ENCODE assay signal across 16 cellular contexts in the genomic region with DNA sequence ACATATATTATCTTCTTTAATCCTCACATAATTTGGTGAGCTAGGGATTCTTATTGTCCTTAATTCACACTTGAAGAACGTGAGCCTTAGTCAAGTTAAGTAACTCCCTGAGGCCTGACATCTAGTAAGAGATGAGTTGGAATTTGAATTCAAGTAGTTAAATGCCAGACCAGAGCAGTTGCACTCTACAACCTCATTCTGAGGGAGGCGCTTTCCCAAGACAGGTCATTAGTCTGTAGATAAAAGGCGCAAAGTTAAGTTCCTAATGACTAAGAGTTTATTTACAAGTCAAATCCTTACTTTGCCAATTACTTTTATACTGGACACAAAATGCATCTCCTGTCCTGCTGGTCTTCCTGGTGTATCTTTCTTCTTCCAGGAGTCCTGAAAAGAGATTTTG. TPM values are rescaled to one million over a fixed set of nuclear protein-coding genes. Genes with fewer than 3 reads are reported as not detected.
A peak's percentile ranks its signal among the peaks of the same experiment; 100 is the strongest.
DNase-seq lines count a peak whose midpoint lies in the region; ATAC-seq and TF ChIP-seq lines count a peak whose summit lies in the region.
"Had no signal": no experiment of that assay in that cellular context is flagged by ENCODE, and none has a peak within 500 bp of the region (broad histone marks: within the 10 kb centered on the region; RNA-seq: fewer than 3 reads in every experiment).

No MANE protein-coding gene starts in this region.

- intact Hi-C loops in head of caudate nucleus (cut with DNase I), result loop anchor here (5.0 to 10.0 kb wide), 2 partner anchors 38 to 250 kb away; partner anchors contain the start of gene KIF11
- intact Hi-C loops in left cardiac atrium (cut with DNase I), result loop anchor here in 1 of 2 donors (5.0 kb wide), 1 partner anchor 38 kb away; no protein-coding TSS in a partner anchor

- TF ChIP-seq CTCF in Loucy (conservative IDR thresholded peaks at IDR 0.05; ENCODE audit: low read length) (peak; percentile 37; the same call in 1 of the 2 replicates), WERI-Rb-1 (IDR thresholded peaks at IDR 0.05; ENCODE audit: low read depth, low read length) (peak; percentile 22; the same call in 1 of the 2 replicates)

- peaks cover 9% of the 10 kb centered on the region for H3K4me1 ChIP-seq in Loucy (ENCODE audit: insufficient read depth, low read length, poor library complexity, severe bottlenecking)
- H3K4me1 ChIP-seq: breast epithelium had no signal

- H3F3A ChIP-seq in Loucy (ENCODE audit: low read depth), result 0 out of 2 replicates have a peak, but pooled peaks cover 10% of the 10 kb centered on the region

- H3K27me3 ChIP-seq in Loucy (ENCODE audit: insufficient read depth, low read length, poor library complexity, severe bottlenecking), result no peaks in the 10 kb centered on the region
- H3K27me3 ChIP-seq in WERI-Rb-1 (ENCODE audit: insufficient read depth, low read depth, severe bottlenecking), result no peaks in the 10 kb centered on the region
- H3K27me3 ChIP-seq: breast epithelium had no signal

- no peaks in the 10 kb centered on the region for H4K20me1 ChIP-seq in Loucy (ENCODE audit: insufficient read depth, low read length, poor library complexity, severe bottlenecking)

- H3K4me2 ChIP-seq in Loucy (ENCODE audit: low read depth, low read length, poor library complexity, severe bottlenecking), result no peak overlapping the region
- H3K4me2 ChIP-seq: SK-N-SH had no signal

- H3K36me3 ChIP-seq in Loucy (ENCODE audit: insufficient read depth, low read length) (no peaks in the 10 kb centered on the region), WERI-Rb-1 (0 out of 2 replicates have a peak, but pooled peaks cover 2% of the 10 kb centered on the region)
- H3K36me3 ChIP-seq: breast epithelium had no signal

- peaks cover 11% of the 10 kb centered on the region for H3K79me2 ChIP-seq in Loucy (ENCODE audit: insufficient read depth, low read length)

- no peak overlapping the region for H3K27ac ChIP-seq in WERI-Rb-1
- H3K27ac ChIP-seq: breast epithelium, C4-2B had no signal

- no peak overlapping the region for H3K4me3 ChIP-seq in Loucy (ENCODE audit: low read length, poor library complexity, severe bottlenecking)
- H3K4me3 ChIP-seq in WERI-Rb-1 (ENCODE audit: low read depth, low read length), result no peak overlapping the region
- H3K4me3 ChIP-seq: breast epithelium had no signal

- H3K9me3 ChIP-seq in Loucy (ENCODE audit: insufficient read depth, low read depth, low read length) (no peaks in the 10 kb centered on the region), WERI-Rb-1 (ENCODE audit: severe bottlenecking) (peaks cover 6% of the 10 kb centered on the region)
- H3K9me3 ChIP-seq: breast epithelium, SK-N-SH had no signal

- no peak overlapping the region for H3K9ac ChIP-seq in Loucy (ENCODE audit: low read depth, low read length, poor library complexity, severe bottlenecking)
- H3K9ac ChIP-seq: SK-N-SH had no signal

- peak; percentile 18 for DNase-seq in ELF-1 (ENCODE audit: low read depth, low spot score)
- no peak for DNase-seq in WERI-Rb-1
- DNase-seq in iris pigment epithelial cell (ENCODE audit: low read depth), result peak; percentile 10
- no peak for DNase-seq in head of caudate nucleus
- DNase-seq in left cardiac atrium, result no peak
- DNase-seq in medulla oblongata (ENCODE audit: extremely low spot score), result no peak
- DNase-seq: ACHN; activated CD4-positive, alpha-beta T cell treated with anti-CD3 and anti-CD28 coated beads for 48 hours; cortex of kidney; NCI-H774; nucleus accumbens; SK-N-SH had no signal

- no peaks in the 10 kb centered on the region for H3K9me2 ChIP-seq in Loucy (replicated peaks; ENCODE audit: low read depth, low read length)
- H3K9me2 ChIP-seq: SK-N-SH had no signal

- H2AFZ ChIP-seq in Loucy (ENCODE audit: low read length), result 0 out of 2 replicates have a peak overlapping the region, but pooled peaks have one; percentile 9

- no peak for ATAC-seq in left cardiac atrium
- ATAC-seq in SK-N-SH treated with all-trans-retinoic acid at 6 μM for 48 hours, result no peak

TF ChIP-seq in SK-N-SH treated with all-trans-retinoic acid at 6 μM for 48 hours, 23 proteins besides CTCF, POLR2A, EP300 and RAD21:
- no peak for TF ChIP-seq ESRRG (CRISPR knock-in tag; IDR thresholded peaks at IDR 0.05)
- TF ChIP-seq RARB (CRISPR knock-in tag; IDR thresholded peaks at IDR 0.05), result no peak
- TF ChIP-seq ZNF70 (CRISPR knock-in tag; IDR thresholded peaks at IDR 0.05), result no peak
- TF ChIP-seq ZNF565 (CRISPR knock-in tag; conservative IDR thresholded peaks at IDR 0.05; ENCODE audit: low read depth), result no peak
- TF ChIP-seq, protein P1, sequence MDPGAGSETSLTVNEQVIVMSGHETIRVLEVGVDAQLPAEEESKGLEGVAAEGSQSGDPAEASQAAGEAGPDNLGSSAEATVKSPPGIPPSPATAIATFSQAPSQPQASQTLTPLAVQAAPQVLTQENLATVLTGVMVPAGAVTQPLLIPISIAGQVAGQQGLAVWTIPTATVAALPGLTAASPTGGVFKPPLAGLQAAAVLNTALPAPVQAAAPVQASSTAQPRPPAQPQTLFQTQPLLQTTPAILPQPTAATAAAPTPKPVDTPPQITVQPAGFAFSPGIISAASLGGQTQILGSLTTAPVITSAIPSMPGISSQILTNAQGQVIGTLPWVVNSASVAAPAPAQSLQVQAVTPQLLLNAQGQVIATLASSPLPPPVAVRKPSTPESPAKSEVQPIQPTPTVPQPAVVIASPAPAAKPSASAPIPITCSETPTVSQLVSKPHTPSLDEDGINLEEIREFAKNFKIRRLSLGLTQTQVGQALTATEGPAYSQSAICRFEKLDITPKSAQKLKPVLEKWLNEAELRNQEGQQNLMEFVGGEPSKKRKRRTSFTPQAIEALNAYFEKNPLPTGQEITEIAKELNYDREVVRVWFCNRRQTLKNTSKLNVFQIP (CRISPR knock-in tag; IDR thresholded peaks at IDR 0.05; ENCODE audit: borderline replicate concordance, low read depth), result no peak
- TF ChIP-seq, protein P2, sequence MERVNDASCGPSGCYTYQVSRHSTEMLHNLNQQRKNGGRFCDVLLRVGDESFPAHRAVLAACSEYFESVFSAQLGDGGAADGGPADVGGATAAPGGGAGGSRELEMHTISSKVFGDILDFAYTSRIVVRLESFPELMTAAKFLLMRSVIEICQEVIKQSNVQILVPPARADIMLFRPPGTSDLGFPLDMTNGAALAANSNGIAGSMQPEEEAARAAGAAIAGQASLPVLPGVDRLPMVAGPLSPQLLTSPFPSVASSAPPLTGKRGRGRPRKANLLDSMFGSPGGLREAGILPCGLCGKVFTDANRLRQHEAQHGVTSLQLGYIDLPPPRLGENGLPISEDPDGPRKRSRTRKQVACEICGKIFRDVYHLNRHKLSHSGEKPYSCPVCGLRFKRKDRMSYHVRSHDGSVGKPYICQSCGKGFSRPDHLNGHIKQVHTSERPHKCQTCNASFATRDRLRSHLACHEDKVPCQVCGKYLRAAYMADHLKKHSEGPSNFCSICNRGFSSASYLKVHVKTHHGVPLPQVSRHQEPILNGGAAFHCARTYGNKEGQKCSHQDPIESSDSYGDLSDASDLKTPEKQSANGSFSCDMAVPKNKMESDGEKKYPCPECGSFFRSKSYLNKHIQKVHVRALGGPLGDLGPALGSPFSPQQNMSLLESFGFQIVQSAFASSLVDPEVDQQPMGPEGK (CRISPR knock-in tag; IDR thresholded peaks at IDR 0.05; ENCODE audit: borderline replicate concordance), result no peak
- no peak for TF ChIP-seq ARNTL (CRISPR knock-in tag; IDR thresholded peaks at IDR 0.05; ENCODE audit: borderline replicate concordance, low read depth)
- TF ChIP-seq TOX (CRISPR knock-in tag; IDR thresholded peaks at IDR 0.05; ENCODE audit: borderline replicate concordance), result no peak
- TF ChIP-seq PPARA (CRISPR knock-in tag; IDR thresholded peaks at IDR 0.05; ENCODE audit: borderline replicate concordance), result no peak
- TF ChIP-seq, protein P3, sequence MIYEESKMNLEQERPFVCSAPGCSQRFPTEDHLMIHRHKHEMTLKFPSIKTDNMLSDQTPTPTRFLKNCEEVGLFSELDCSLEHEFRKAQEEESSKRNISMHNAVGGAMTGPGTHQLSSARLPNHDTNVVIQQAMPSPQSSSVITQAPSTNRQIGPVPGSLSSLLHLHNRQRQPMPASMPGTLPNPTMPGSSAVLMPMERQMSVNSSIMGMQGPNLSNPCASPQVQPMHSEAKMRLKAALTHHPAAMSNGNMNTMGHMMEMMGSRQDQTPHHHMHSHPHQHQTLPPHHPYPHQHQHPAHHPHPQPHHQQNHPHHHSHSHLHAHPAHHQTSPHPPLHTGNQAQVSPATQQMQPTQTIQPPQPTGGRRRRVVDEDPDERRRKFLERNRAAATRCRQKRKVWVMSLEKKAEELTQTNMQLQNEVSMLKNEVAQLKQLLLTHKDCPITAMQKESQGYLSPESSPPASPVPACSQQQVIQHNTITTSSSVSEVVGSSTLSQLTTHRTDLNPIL (CRISPR knock-in tag; IDR thresholded peaks at IDR 0.05; ENCODE audit: low read depth), result no peak
- TF ChIP-seq, protein P4, sequence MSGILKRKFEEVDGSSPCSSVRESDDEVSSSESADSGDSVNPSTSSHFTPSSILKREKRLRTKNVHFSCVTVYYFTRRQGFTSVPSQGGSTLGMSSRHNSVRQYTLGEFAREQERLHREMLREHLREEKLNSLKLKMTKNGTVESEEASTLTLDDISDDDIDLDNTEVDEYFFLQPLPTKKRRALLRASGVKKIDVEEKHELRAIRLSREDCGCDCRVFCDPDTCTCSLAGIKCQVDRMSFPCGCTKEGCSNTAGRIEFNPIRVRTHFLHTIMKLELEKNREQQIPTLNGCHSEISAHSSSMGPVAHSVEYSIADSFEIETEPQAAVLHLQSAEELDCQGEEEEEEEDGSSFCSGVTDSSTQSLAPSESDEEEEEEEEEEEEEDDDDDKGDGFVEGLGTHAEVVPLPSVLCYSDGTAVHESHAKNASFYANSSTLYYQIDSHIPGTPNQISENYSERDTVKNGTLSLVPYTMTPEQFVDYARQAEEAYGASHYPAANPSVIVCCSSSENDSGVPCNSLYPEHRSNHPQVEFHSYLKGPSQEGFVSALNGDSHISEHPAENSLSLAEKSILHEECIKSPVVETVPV (CRISPR knock-in tag; IDR thresholded peaks at IDR 0.05), result no peak
- no peak for TF ChIP-seq ZC3H10 (CRISPR knock-in tag; IDR thresholded peaks at IDR 0.05)
- no peak for TF ChIP-seq SNAI2 (CRISPR knock-in tag; IDR thresholded peaks at IDR 0.05)
- no peak for TF ChIP-seq CSDC2 (CRISPR knock-in tag; IDR thresholded peaks at IDR 0.05)
- TF ChIP-seq ISL1 (CRISPR knock-in tag; IDR thresholded peaks at IDR 0.05), result no peak
- no peak for TF ChIP-seq GLIS3 (CRISPR knock-in tag; IDR thresholded peaks at IDR 0.05)

RNA-seq across cellular contexts. Expression of gene EXOC6, which starts 3.6 kb away (rescaled TPM):
- total RNA-seq in left cardiac atrium, result 10 to 100 TPM in 1 of 2 donors, 1 to 10 TPM in 1; 9.7 to 13.4 TPM

Comparison
In these comparisons a context has a peak if more than half of its experiments do, and no peak if none do; other contexts are left out.
1. DNase-seq: peak in ELF-1 (single experiment) and iris pigment epithelial cell (single experiment); none in WERI-Rb-1 (single experiment), head of caudate nucleus (0 of 42), left cardiac atrium (single experiment) and medulla oblongata (single experiment).